In the genomic region with DNA sequence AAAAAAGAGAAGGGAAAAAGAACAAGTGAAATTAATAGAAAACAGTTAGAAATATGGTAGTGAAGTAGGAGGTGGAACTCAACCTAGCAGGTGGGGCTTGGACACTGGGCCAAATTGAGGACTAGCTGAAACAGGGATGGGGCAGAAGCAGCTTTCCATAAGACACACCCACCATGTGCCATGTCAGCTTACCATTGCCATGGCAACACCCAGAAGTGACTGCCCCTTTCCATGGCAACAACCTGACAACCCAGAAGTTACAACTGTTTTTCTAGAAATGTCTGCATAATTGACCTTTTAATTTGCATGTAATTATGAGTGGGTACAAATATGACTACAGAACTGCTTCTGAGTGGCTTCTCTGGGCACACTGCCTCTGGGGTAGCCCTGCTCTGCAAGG, we compare ENCODE assay signal across 39 cellular contexts. TPM values are rescaled to one million over a fixed set of nuclear protein-coding genes. Genes with fewer than 3 reads are reported as not detected.
"Had no signal": no experiment of that assay in that cellular context is flagged by ENCODE, and none has a peak within 500 bp of the region (broad histone marks: within the 10 kb centered on the region; RNA-seq: fewer than 3 reads in every experiment).

No MANE protein-coding gene starts in this region.

- ATAC-seq: activated CD8-positive, alpha-beta T cell treated with anti-CD3 and anti-CD28 coated beads for 36 hours; activated T-cell treated with anti-CD3 and anti-CD28 coated beads, Interleukin-2, amount 50 U/mL, for 72 hours; activated T-helper 17 cell treated with anti-CD3 and anti-CD28 coated beads, Interleukin-2, amount 50 U/mL, for 72 hours; PC-3; Right ventricle myocardium inferior; SK-N-SH treated with all-trans-retinoic acid at 6 μM for 48 hours; T-cell; T-helper 17 cell had no signal

- H3K27ac Mint-ChIP-seq: activated CD4-positive, alpha-beta T cell treated with anti-CD3 and anti-CD28 coated beads, Interleukin-2, amount 10 ng/mL, durations not matched to agents 24 days and 14 days; activated CD8-positive, alpha-beta T cell treated with anti-CD3 and anti-CD28 coated beads for 36 hours; activated naive CD4-positive, alpha-beta T cell treated with anti-CD3 and anti-CD28 coated beads, Interleukin-2, amount 50 U/mL, for 24 hours; activated naive CD8-positive, alpha-beta T cell treated with anti-CD3 and anti-CD28 coated beads, Interleukin-2, amount 10 ng/mL, durations not matched to agents 7 days and 5 days; activated T-cell treated with anti-CD3 and anti-CD28 coated beads, Interleukin-2, amount 50 U/mL, for 72 hours; activated T-helper 17 cell treated with anti-CD3 and anti-CD28 coated beads, Interleukin-2, amount 50 U/mL, for 72 hours; T-cell; T-helper 17 cell had no signal

- H3K27ac ChIP-seq: ascending aorta, cardiac muscle cell, Peyer's patch, RWPE1, WERI-Rb-1 had no signal

- H3K9me3 ChIP-seq: MG63, Peyer's patch had no signal

- H3K36me3 Mint-ChIP-seq: activated naive CD4-positive, alpha-beta T cell treated with anti-CD3 and anti-CD28 coated beads, Interleukin-2, amount 50 U/mL, for 24 hours; activated naive CD8-positive, alpha-beta T cell treated with anti-CD3 and anti-CD28 coated beads, Interleukin-2, amount 10 ng/mL, durations not matched to agents 7 days and 5 days; T-cell had no signal

- H3K4me1 Mint-ChIP-seq: activated CD4-positive, alpha-beta T cell treated with anti-CD3 and anti-CD28 coated beads, Interleukin-2, amount 10 ng/mL, durations not matched to agents 24 days and 14 days; activated naive CD4-positive, alpha-beta T cell treated with anti-CD3 and anti-CD28 coated beads, Interleukin-2, amount 50 U/mL, for 24 hours; activated naive CD8-positive, alpha-beta T cell treated with anti-CD3 and anti-CD28 coated beads, Interleukin-2, amount 10 ng/mL, durations not matched to agents 7 days and 5 days; activated T-helper 17 cell treated with anti-CD3 and anti-CD28 coated beads, Interleukin-2, amount 50 U/mL, for 72 hours; central memory CD8-positive, alpha-beta T cell; T-cell; T-helper 17 cell had no signal

- DNase-seq: activated CD4-positive, alpha-beta T cell treated with anti-CD3 and anti-CD28 coated beads, Interleukin-2, amount 10 ng/mL, durations not matched to agents 24 days and 14 days; activated CD4-positive, alpha-beta T cell treated with anti-CD3 and anti-CD28 coated beads, Interleukin-2, amount 50 U/mL, for 4 hours; activated CD8-positive, alpha-beta T cell treated with anti-CD3 and anti-CD28 coated beads for 36 hours; activated effector memory CD4-positive, alpha-beta T cell treated with anti-CD3 and anti-CD28 coated beads, Interleukin-2, amount 50 U/mL, for 16 hours; activated naive CD4-positive, alpha-beta T cell; activated naive CD8-positive, alpha-beta T cell treated with anti-CD3 and anti-CD28 coated beads, Interleukin-2, amount 10 ng/mL, durations not matched to agents 7 days and 5 days; activated T-cell treated with anti-CD3 and anti-CD28 coated beads, Interleukin-2, amount 50 U/mL, for 1 hour; activated T-cell treated with anti-CD3 and anti-CD28 coated beads, Interleukin-2, amount 50 U/mL, for 72 hours; amygdala; Kasumi-1; KG1; MG63; NCI-H1048; NCI-H1105 treated with DMSO at 0.1 percent for 48 hours; NCI-H1436; NCI-H1694; NCI-H1930; NCI-H2081 treated with DMSO at 0.1 percent for 48 hours; NCI-H2171; NCI-H510A; NCI-H526; NCI-H748 treated with DMSO at 0.1 percent for 48 hours; NK-92 treated with Interleukin-12 subunit alpha and Interleukin-12 subunit beta, amount 100 ng/mL, for 24 hours; PC-3; Peyer's patch; SIG-M5; T-cell; T-helper 17 cell; WERI-Rb-1 had no signal

- H3K27me3 Mint-ChIP-seq: activated CD4-positive, alpha-beta T cell treated with anti-CD3 and anti-CD28 coated beads, Interleukin-2, amount 10 ng/mL, durations not matched to agents 24 days and 14 days; central memory CD8-positive, alpha-beta T cell; T-helper 17 cell had no signal

- H3K9me3 Mint-ChIP-seq: activated CD4-positive, alpha-beta T cell treated with anti-CD3 and anti-CD28 coated beads, Interleukin-2, amount 10 ng/mL, durations not matched to agents 24 days and 14 days; activated CD8-positive, alpha-beta T cell treated with anti-CD3 and anti-CD28 coated beads for 36 hours; activated naive CD4-positive, alpha-beta T cell treated with anti-CD3 and anti-CD28 coated beads, Interleukin-2, amount 50 U/mL, for 24 hours; activated naive CD8-positive, alpha-beta T cell treated with anti-CD3 and anti-CD28 coated beads, Interleukin-2, amount 10 ng/mL, durations not matched to agents 7 days and 5 days; activated T-cell treated with anti-CD3 and anti-CD28 coated beads, Interleukin-2, amount 50 U/mL, for 72 hours; activated T-helper 17 cell treated with anti-CD3 and anti-CD28 coated beads, Interleukin-2, amount 50 U/mL, for 72 hours; central memory CD8-positive, alpha-beta T cell had no signal

- H3K4me3 ChIP-seq: ascending aorta, cardiac muscle cell, MG63, Peyer's patch had no signal

- H3K36me3 ChIP-seq: ascending aorta, cardiac muscle cell, MG63, Peyer's patch, WERI-Rb-1 had no signal

- H3K27me3 ChIP-seq: ascending aorta, cardiac muscle cell, MG63, Peyer's patch had no signal

- H3K4me3 Mint-ChIP-seq: activated CD4-positive, alpha-beta T cell treated with anti-CD3 and anti-CD28 coated beads, Interleukin-2, amount 10 ng/mL, durations not matched to agents 24 days and 14 days; activated CD8-positive, alpha-beta T cell treated with anti-CD3 and anti-CD28 coated beads for 36 hours; activated naive CD4-positive, alpha-beta T cell treated with anti-CD3 and anti-CD28 coated beads, Interleukin-2, amount 50 U/mL, for 24 hours; activated naive CD8-positive, alpha-beta T cell treated with anti-CD3 and anti-CD28 coated beads, Interleukin-2, amount 10 ng/mL, durations not matched to agents 7 days and 5 days; activated T-cell treated with anti-CD3 and anti-CD28 coated beads, Interleukin-2, amount 50 U/mL, for 72 hours; activated T-helper 17 cell treated with anti-CD3 and anti-CD28 coated beads, Interleukin-2, amount 50 U/mL, for 72 hours; central memory CD8-positive, alpha-beta T cell; T-cell; T-helper 17 cell had no signal

- H3K4me1 ChIP-seq: ascending aorta, Peyer's patch had no signal

RNA-seq across cellular contexts. Expression of a gene that starts 36.0 kb away (rescaled TPM):
- total RNA-seq: activated CD4-positive, alpha-beta T cell treated with anti-CD3 and anti-CD28 coated beads, Interleukin-2, amount 10 ng/mL, durations not matched to agents 24 days and 14 days; activated CD8-positive, alpha-beta memory T cell treated with anti-CD3 and anti-CD28 coated beads for 36 hours; activated CD8-positive, alpha-beta T cell treated with anti-CD3 and anti-CD28 coated beads for 36 hours; activated naive CD8-positive, alpha-beta T cell treated with anti-CD3 and anti-CD28 coated beads, Interleukin-2, amount 10 ng/mL, durations not matched to agents 7 days and 5 days; activated T-helper 17 cell treated with anti-CD3 and anti-CD28 coated beads, Interleukin-2, amount 50 U/mL, for 72 hours; SK-MEL-5 had no signal
